ENCODE assay signal across 1 cellular context in the genomic region with DNA sequence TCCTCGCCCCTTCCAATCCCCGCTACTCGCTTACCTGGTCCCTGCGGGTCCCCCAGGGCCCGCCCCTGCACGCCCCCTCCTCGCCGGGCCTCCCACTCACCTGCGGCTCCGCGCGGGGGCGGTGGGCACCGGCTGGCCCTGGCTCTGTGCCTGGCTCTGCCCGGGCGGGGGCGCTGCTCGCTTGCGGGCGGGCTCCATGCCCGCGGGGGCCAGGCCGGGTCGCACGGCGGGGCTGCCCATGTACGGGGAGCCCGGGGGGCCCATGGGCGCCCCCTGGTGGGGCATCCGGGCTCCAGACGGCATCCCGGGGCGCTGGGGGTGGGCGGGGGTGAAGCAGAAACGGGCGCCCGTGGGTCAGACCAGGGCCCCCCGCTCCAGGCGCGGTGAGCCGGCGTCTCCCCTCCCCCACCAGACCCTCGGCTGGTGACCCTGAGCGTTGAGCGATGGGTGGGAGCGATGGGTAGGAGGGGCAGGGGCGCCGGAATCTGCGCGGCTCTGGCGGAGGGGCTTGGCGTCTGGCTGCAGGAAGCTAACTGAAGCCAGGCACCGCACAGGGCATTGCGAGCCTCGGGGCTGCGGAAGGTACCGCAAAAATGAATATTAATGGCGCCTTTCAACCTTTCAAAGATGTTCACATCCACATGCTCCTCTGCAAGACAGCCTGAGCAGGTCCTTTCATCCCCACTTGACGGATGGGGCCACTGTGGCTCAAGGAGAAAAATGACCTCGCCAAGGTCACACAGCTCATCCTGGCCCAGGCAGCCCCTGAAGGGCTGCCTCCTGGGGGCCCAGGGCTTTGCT.
TF ChIP-seq lines count a peak whose summit lies in the region.

No MANE protein-coding gene starts in this region.

TF ChIP-seq in GM23338, 12 proteins besides CTCF, POLR2A, EP300 and RAD21 (continued from another document):
- TF ChIP-seq ZNF114 (CRISPR knock-in tag; IDR thresholded peaks at IDR 0.05) (no peak), STAT1 (IDR thresholded peaks at IDR 0.05; ENCODE audit: unreplicated experiment) (no peak), EZH2phosphoT487 (IDR thresholded peaks at IDR 0.05; ENCODE audit: unreplicated experiment) (no peak), CREB1 (CRISPR knock-in tag; IDR thresholded peaks at IDR 0.05; ENCODE audit: low read depth) (no peak), ZNF462 (CRISPR knock-in tag; IDR thresholded peaks at IDR 0.05) (no peak), ZNF331 (CRISPR knock-in tag; IDR thresholded peaks at IDR 0.05; ENCODE audit: low read depth) (no peak)
